8 cellular contexts compared by ENCODE assay signal in the genomic region with DNA sequence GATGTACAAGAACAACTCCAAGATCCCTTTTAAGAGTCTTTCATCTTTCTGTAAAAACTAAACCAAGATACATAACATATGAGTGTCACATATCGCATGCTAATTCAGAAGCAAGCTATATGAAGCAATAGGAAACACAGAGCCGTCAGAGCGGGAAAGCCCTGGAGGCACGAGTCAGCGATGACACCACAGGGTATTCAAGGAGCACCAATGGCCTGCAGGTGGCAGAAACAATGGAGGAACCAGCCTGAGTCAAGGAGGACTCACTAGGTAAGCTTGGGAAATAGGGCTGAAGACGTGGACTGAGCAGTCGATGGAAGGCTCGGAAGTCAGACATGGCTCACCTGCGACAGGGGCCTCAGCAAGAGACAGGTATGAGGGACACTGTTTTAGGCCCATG.
DNase-seq lines count a peak whose midpoint lies in the region; ATAC-seq lines count a peak whose summit lies in the region.

No MANE protein-coding gene starts in this region.

- DNase-seq in RPMI7951 (ENCODE audit: low read depth): peak; percentile 81
- peak; percentile 66 for DNase-seq in activated naive CD8-positive, alpha-beta T cell treated with anti-CD3 and anti-CD28 coated beads for 36 hours
- DNase-seq in memory B cell (ENCODE audit: low spot score in 2 of 2): no peak
- DNase-seq in NCI-H128 (lab: John Stamatoyannopoulos, UW; ENCODE audit: unreplicated experiment): no peak

- H3K9me3 Mint-ChIP-seq in activated naive CD8-positive, alpha-beta T cell treated with anti-CD3 and anti-CD28 coated beads for 36 hours: no peaks in the 10 kb centered on the region
- H3K9me3 Mint-ChIP-seq in memory B cell: no peaks in the 10 kb centered on the region

- H3K27me3 Mint-ChIP-seq in activated naive CD8-positive, alpha-beta T cell treated with anti-CD3 and anti-CD28 coated beads for 36 hours: no peaks in the 10 kb centered on the region
- no peaks in the 10 kb centered on the region for H3K27me3 Mint-ChIP-seq in memory B cell

- H3K27ac Mint-ChIP-seq in activated naive CD8-positive, alpha-beta T cell treated with anti-CD3 and anti-CD28 coated beads for 36 hours: peak overlapping the region; percentile 89
- H3K27ac Mint-ChIP-seq in memory B cell: peak overlapping the region; percentile 81

- peak overlapping the region; percentile 66 for H3K4me3 Mint-ChIP-seq in activated naive CD8-positive, alpha-beta T cell treated with anti-CD3 and anti-CD28 coated beads for 36 hours
- H3K4me3 Mint-ChIP-seq in memory B cell: peak overlapping the region; percentile 49

- H3K36me3 Mint-ChIP-seq in activated naive CD8-positive, alpha-beta T cell treated with anti-CD3 and anti-CD28 coated beads for 36 hours: peaks cover 63% of the 10 kb centered on the region
- H3K36me3 Mint-ChIP-seq in memory B cell: peaks cover 16% of the 10 kb centered on the region

- ATAC-seq in GM21529 (IDR thresholded peaks at IDR 0.05; ENCODE audit: unreplicated experiment) (peak; percentile 32), memory B cell (ENCODE audit: low read depth) (peak; percentile 37), HG02870 (IDR thresholded peaks at IDR 0.05; ENCODE audit: unreplicated experiment) (no peak), GM21717 (IDR thresholded peaks at IDR 0.05; ENCODE audit: unreplicated experiment) (no peak), HG03280 (IDR thresholded peaks at IDR 0.05; ENCODE audit: unreplicated experiment) (no peak)

- peaks cover 85% of the 10 kb centered on the region for H3K4me1 Mint-ChIP-seq in activated naive CD8-positive, alpha-beta T cell treated with anti-CD3 and anti-CD28 coated beads for 36 hours
- H3K4me1 Mint-ChIP-seq in memory B cell: peaks cover 62% of the 10 kb centered on the region

Comparison
In these comparisons a context has a peak if more than half of its experiments do, and no peak if none do; other contexts are left out.
1. ATAC-seq: peak in GM21529 (single experiment) and memory B cell (single experiment); none in HG02870 (single experiment), GM21717 (single experiment) and HG03280 (single experiment).
2. DNase-seq: peak in RPMI7951 (single experiment) and activated naive CD8-positive, alpha-beta T cell treated with anti-CD3 and anti-CD28 coated beads for 36 hours (single experiment); none in memory B cell (0 of 2) and NCI-H128 (single experiment).